Comparison of ENCODE assay signal across 9 cellular contexts in the genomic region with DNA sequence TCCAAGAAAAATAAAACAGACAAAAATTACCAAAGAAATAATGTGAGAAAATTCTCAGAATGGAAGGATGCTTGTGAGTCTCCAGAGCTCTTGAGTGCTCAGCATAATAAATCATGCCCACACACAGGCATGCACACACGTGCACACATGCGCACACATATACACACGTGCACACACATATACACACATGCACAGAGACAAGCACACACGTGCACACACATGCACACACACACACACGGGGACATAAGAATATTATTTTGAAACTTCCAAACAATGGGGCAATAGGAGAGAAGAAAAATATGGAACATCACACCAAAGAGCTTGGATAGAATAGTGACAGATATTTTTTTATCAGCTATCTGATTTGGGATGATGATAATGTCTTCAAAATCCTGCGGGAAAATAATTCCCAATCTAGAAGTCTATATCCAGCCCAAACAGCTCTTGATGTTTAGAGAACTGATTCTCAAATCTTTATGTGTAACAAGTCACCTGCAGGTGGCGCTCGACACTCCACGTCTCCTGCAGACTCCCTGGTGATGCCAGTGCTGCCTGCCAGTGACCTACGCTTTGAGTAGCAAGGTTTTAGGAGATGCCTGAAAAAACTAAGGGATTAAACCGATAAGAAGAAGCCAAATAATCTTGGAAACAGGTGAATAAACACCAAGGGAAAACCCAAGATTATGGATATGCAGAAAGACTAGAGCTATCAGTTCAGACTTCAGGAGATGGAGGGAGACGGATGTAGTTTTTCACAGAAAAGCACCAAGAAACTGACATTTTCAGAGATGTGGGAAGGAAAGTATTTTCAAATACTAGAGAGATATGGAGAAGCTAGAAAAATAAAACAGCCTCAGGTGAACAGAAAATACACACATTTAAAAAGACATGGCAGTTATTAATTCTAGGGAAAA.
DNase-seq lines count a peak whose midpoint lies in the region; ATAC-seq and TF ChIP-seq lines count a peak whose summit lies in the region.
"Had no signal": no experiment of that assay in that cellular context is flagged by ENCODE, and none has a peak within 500 bp of the region (broad histone marks: within the 10 kb centered on the region; RNA-seq: fewer than 3 reads in every experiment).

No MANE protein-coding gene starts in this region.

- no peak overlapping the region for H3K27ac ChIP-seq in adrenal gland

- peaks cover under 1% of the 10 kb centered on the region for H3K9me3 Mint-ChIP-seq in Calu3 (ENCODE audit: low read depth, unreplicated experiment)
- H3K9me3 Mint-ChIP-seq: T-helper 1 cell treated with Interleukin-12 subunit alpha and Interleukin-12 subunit beta and Interleukin-4 antibody, amounts not matched to agents 30 μg/mL and 1 μg/mL, for 36 hours had no signal

- H3K4me3 ChIP-seq in Loucy (ENCODE audit: low read length, poor library complexity, severe bottlenecking) = no peak overlapping the region
- no peak overlapping the region for H3K4me3 ChIP-seq in adrenal gland

- H3K36me3 Mint-ChIP-seq in Calu3 (ENCODE audit: insufficient read depth, unreplicated experiment) = no peaks in the 10 kb centered on the region

- peak; percentile 79 for ATAC-seq in GM21526 (IDR thresholded peaks at IDR 0.05; ENCODE audit: low FRiP score, unreplicated experiment)
- no peak for ATAC-seq in HG03108 (IDR thresholded peaks at IDR 0.05; ENCODE audit: unreplicated experiment)

- WGBS in adrenal gland, 4 donors = 24 to 38% (median 34%) methylated on average over 12 of the region's 12 CpGs

- no peaks in the 10 kb centered on the region for H3K9me2 ChIP-seq in Loucy (replicated peaks; ENCODE audit: low read depth, low read length)

- no peak for TF ChIP-seq POLR2A in adrenal gland (IDR thresholded peaks at IDR 0.05)

- no peak overlapping the region for H3K27ac Mint-ChIP-seq in Calu3 (ENCODE audit: unreplicated experiment)
- H3K27ac Mint-ChIP-seq: T-helper 1 cell treated with Interleukin-12 subunit alpha and Interleukin-12 subunit beta and Interleukin-4 antibody, amounts not matched to agents 30 μg/mL and 1 μg/mL, for 36 hours had no signal

- DNase-seq in Calu3 = peak; percentile 72
- DNase-seq in SKM-1 treated with dmso at 0.1 percent for 144 hours (lab: John Stamatoyannopoulos, UW; ENCODE audit: unreplicated experiment) = peak; percentile 32
- peak; percentile 44 to 93 (median 74) for DNase-seq in adrenal gland
- DNase-seq in hypothalamus (lab: John Stamatoyannopoulos, UW) = peak in 43 of 51 donors; percentile 3 to 79 (median 39)
- DNase-seq in smooth muscle cell of the brain vasculature (ENCODE audit: low read depth, low spot score) = peak; percentile 9

- TF ChIP-seq CTCF in Calu3 (IDR thresholded peaks at IDR 0.05; ENCODE audit: unreplicated experiment) (no peak), Loucy (conservative IDR thresholded peaks at IDR 0.05; ENCODE audit: low read length) (peak; percentile 88), adrenal gland (IDR thresholded peaks at IDR 0.05) (peak; percentile 14 to 62 (median 48))

- BruUV-seq in Calu3 (replicated peaks; lab: Mats Ljungman, UMichigan) = no TSS peak

- H3F3A ChIP-seq in Loucy (ENCODE audit: low read depth) = no peaks in the 10 kb centered on the region

- peak overlapping the region; percentile 75; the same call in 1 of the 2 replicates for H2AFZ ChIP-seq in Loucy (ENCODE audit: low read length)

- H3K9ac ChIP-seq in Loucy (ENCODE audit: low read depth, low read length, poor library complexity, severe bottlenecking) = no peak overlapping the region

- no peaks in the 10 kb centered on the region for H3K4me1 Mint-ChIP-seq in Calu3 (ENCODE audit: low read depth, unreplicated experiment)

- no peaks in the 10 kb centered on the region for H3K79me2 ChIP-seq in Loucy (ENCODE audit: insufficient read depth, low read length)

- no peak overlapping the region for H3K4me3 Mint-ChIP-seq in Calu3 (ENCODE audit: low read depth, unreplicated experiment)
- H3K4me3 Mint-ChIP-seq: T-helper 1 cell treated with Interleukin-12 subunit alpha and Interleukin-12 subunit beta and Interleukin-4 antibody, amounts not matched to agents 30 μg/mL and 1 μg/mL, for 36 hours had no signal

- CTCF ChIA-PET in Calu3 (lab: Charles Lee) = interaction anchor here (0.7 kb wide), 1 partner anchor 987 kb away, joined by 3 read pairs; no protein-coding TSS in a partner anchor

- no peaks in the 10 kb centered on the region for H3K9me3 ChIP-seq in Loucy (ENCODE audit: insufficient read depth, low read depth, low read length)
- no peaks in the 10 kb centered on the region for H3K9me3 ChIP-seq in adrenal gland (replicated peaks in 1 of 3)

- H3K4me2 ChIP-seq in Loucy (ENCODE audit: low read depth, low read length, poor library complexity, severe bottlenecking) = no peak overlapping the region

- H4K20me1 ChIP-seq in Loucy (ENCODE audit: insufficient read depth, low read length, poor library complexity, severe bottlenecking) = no peaks in the 10 kb centered on the region

- H3K36me3 ChIP-seq in Loucy (ENCODE audit: insufficient read depth, low read length) (no peaks in the 10 kb centered on the region), adrenal gland (replicated peaks in 1 of 2) (no peaks in the 10 kb centered on the region)

- intact Hi-C loops in Calu3 (cut with micrococcal nuclease; ENCODE audit: unreplicated experiment) = loop anchor here (1.0 kb wide), 1 partner anchor 178 kb away; no protein-coding TSS in a partner anchor
- intact Hi-C loops in adrenal gland (cut with DNase I) = no loop called here

- H3K4me1 ChIP-seq in Loucy (ENCODE audit: insufficient read depth, low read length, poor library complexity, severe bottlenecking) (no peaks in the 10 kb centered on the region), adrenal gland (replicated peaks in 1 of 2) (no peaks in the 10 kb centered on the region)

- H3K27me3 Mint-ChIP-seq in Calu3 (ENCODE audit: unreplicated experiment) = no peaks in the 10 kb centered on the region

- H3K27me3 ChIP-seq in Loucy (ENCODE audit: insufficient read depth, low read length, poor library complexity, severe bottlenecking) = no peaks in the 10 kb centered on the region
- no peaks in the 10 kb centered on the region for H3K27me3 ChIP-seq in adrenal gland

Comparison
In these comparisons a context has a peak if more than half of its experiments do, and no peak if none do; other contexts are left out.
1. DNase-seq: peak in every context shown above with its lines; median percentile 74 in adrenal gland; 72 in Calu3; 39 in hypothalamus; 32 in SKM-1 treated with dmso at 0.1 percent for 144 hours; 9 in smooth muscle cell of the brain vasculature.